ENCODE assay signal across 1 cellular context in genomic region chr3:31927806-31928205, GRCh38.
TF ChIP-seq lines count a peak whose summit lies in the region.

No MANE protein-coding gene starts in this region.

TF ChIP-seq in GM23338, 12 proteins besides CTCF, POLR2A, EP300 and RAD21 (continued from another document):
- TF ChIP-seq CREB1 (CRISPR knock-in tag; IDR thresholded peaks at IDR 0.05; ENCODE audit: low read depth) (no peak), STAT1 (IDR thresholded peaks at IDR 0.05; ENCODE audit: unreplicated experiment) (no peak), JUNB (IDR thresholded peaks at IDR 0.05; ENCODE audit: unreplicated experiment) (no peak), ETS1 (IDR thresholded peaks at IDR 0.05) (no peak), EZH2 (IDR thresholded peaks at IDR 0.05; ENCODE audit: low read depth, unreplicated experiment) (no peak), ZNF462 (CRISPR knock-in tag; IDR thresholded peaks at IDR 0.05) (no peak)
